In genomic region chr1:109045595-109045994, GRCh38 we compare ENCODE assay signal across 38 cellular contexts.
"Had no signal": no experiment of that assay in that cellular context is flagged by ENCODE, and none has a peak within 500 bp of the region (broad histone marks: within the 10 kb centered on the region; RNA-seq: fewer than 3 reads in every experiment).

No MANE protein-coding gene starts in this region.

- DNase-seq: activated effector memory CD4-positive, alpha-beta T cell treated with anti-CD3 and anti-CD28 coated beads, Interleukin-2, amount 50 U/mL, for 16 hours; activated effector memory CD4-positive, alpha-beta T cell treated with Interleukin-2 at 50 U/mL for 16 hours; activated gamma-delta T cell; activated gamma-delta T cell treated with Interleukin-2 at 50 U/mL for 16 hours; activated naive CD4-positive, alpha-beta T cell; activated naive CD4-positive, alpha-beta T cell treated with anti-CD3 and anti-CD28 coated beads for 36 hours; activated naive CD4-positive, alpha-beta T cell treated with anti-CD3 and anti-CD28 coated beads, Interleukin-2, amount 10 ng/mL, durations not matched to agents 7 days and 5 days; activated naive CD4-positive, alpha-beta T cell treated with anti-CD3 and anti-CD28 coated beads, Interleukin-2, amount 50 U/mL, for 16 hours; activated naive CD4-positive, alpha-beta T cell treated with Interleukin-2 at 50 U/mL for 16 hours; activated naive CD8-positive, alpha-beta T cell treated with anti-CD3 and anti-CD28 coated beads for 36 hours; activated naive CD8-positive, alpha-beta T cell treated with anti-CD3 and anti-CD28 coated beads, Interleukin-2, amount 10 ng/mL, durations not matched to agents 7 days and 5 days; activated naive CD8-positive, alpha-beta T cell treated with anti-CD3 and anti-CD28 coated beads, Interleukin-2, amount 50 U/mL, for 24 hours; activated T-cell treated with anti-CD3 and anti-CD28 coated beads, Interleukin-2, amount 50 U/mL, for 1 hour; activated T-cell treated with anti-CD3 and anti-CD28 coated beads, Interleukin-2, amount 50 U/mL, for 24 hours; activated T-cell treated with anti-CD3 and anti-CD28 coated beads, Interleukin-2, amount 50 U/mL, for 4 hours; activated T-cell treated with anti-CD3 and anti-CD28 coated beads, Interleukin-2, amount 50 U/mL, for 48 hours; activated T-cell treated with anti-CD3 and anti-CD28 coated beads, Interleukin-2, amount 50 U/mL, for 72 hours; amniotic stem cell; amygdala; anterior cingulate cortex; aorta; body of pancreas; brain microvascular endothelial cell; caudate nucleus; central memory CD4-positive, alpha-beta T cell; cerebellar nuclear complex had no signal

- H3K4me3 Mint-ChIP-seq: activated naive CD4-positive, alpha-beta T cell treated with anti-CD3 and anti-CD28 coated beads for 36 hours; activated naive CD4-positive, alpha-beta T cell treated with anti-CD3 and anti-CD28 coated beads, Interleukin-2, amount 10 ng/mL, durations not matched to agents 7 days and 5 days; activated naive CD4-positive, alpha-beta T cell treated with anti-CD3 and anti-CD28 coated beads, Interleukin-2, amount 50 U/mL, for 24 hours; activated naive CD8-positive, alpha-beta T cell; activated naive CD8-positive, alpha-beta T cell treated with anti-CD3 and anti-CD28 coated beads for 36 hours; activated naive CD8-positive, alpha-beta T cell treated with anti-CD3 and anti-CD28 coated beads, Interleukin-2, amount 10 ng/mL, durations not matched to agents 7 days and 5 days; activated naive CD8-positive, alpha-beta T cell treated with anti-CD3 and anti-CD28 coated beads, Interleukin-2, amount 50 U/mL, for 24 hours; activated T-cell treated with anti-CD3 and anti-CD28 coated beads, Interleukin-2, amount 50 U/mL, for 24 hours; activated T-cell treated with anti-CD3 and anti-CD28 coated beads, Interleukin-2, amount 50 U/mL, for 4 hours; activated T-cell treated with anti-CD3 and anti-CD28 coated beads, Interleukin-2, amount 50 U/mL, for 72 hours; activated T-helper 1 cell treated with anti-CD3 and anti-CD28 coated beads, Interleukin-12 subunit alpha, Interleukin-12 subunit beta, Interleukin-2, Interleukin-4 antibody, amounts not matched to agents 30 ng/mL and 10 ng/mL and 1 ng/mL, durations not matched to agents 14 hours and 24 hours and 36 hours; activated T-helper 17 cell treated with anti-CD3 and anti-CD28 coated beads, Interleukin-2, amount 50 U/mL, for 72 hours; central memory CD8-positive, alpha-beta T cell had no signal

- H3K36me3 Mint-ChIP-seq: activated naive CD4-positive, alpha-beta T cell treated with anti-CD3 and anti-CD28 coated beads, Interleukin-2, amount 10 ng/mL, durations not matched to agents 7 days and 5 days; activated naive CD4-positive, alpha-beta T cell treated with anti-CD3 and anti-CD28 coated beads, Interleukin-2, amount 50 U/mL, for 24 hours; activated naive CD4-positive, alpha-beta T cell treated with anti-CD3 and anti-CD28 coated beads, Interleukin-2, amount 50 U/mL, for 72 hours; activated naive CD8-positive, alpha-beta T cell; activated naive CD8-positive, alpha-beta T cell treated with anti-CD3 and anti-CD28 coated beads for 36 hours; activated naive CD8-positive, alpha-beta T cell treated with anti-CD3 and anti-CD28 coated beads, Interleukin-2, amount 10 ng/mL, durations not matched to agents 7 days and 5 days; brain had no signal

- H3K27me3 Mint-ChIP-seq: activated naive CD4-positive, alpha-beta T cell treated with anti-CD3 and anti-CD28 coated beads, Interleukin-2, amount 50 U/mL, for 24 hours; activated naive CD8-positive, alpha-beta T cell treated with anti-CD3 and anti-CD28 coated beads for 36 hours; activated naive CD8-positive, alpha-beta T cell treated with anti-CD3 and anti-CD28 coated beads, Interleukin-2, amount 50 U/mL, for 24 hours; activated T-helper 17 cell treated with anti-CD3 and anti-CD28 coated beads, Interleukin-2, amount 50 U/mL, for 72 hours; central memory CD8-positive, alpha-beta T cell had no signal

- H3K36me3 ChIP-seq: adrenal gland, ascending aorta, brain microvascular endothelial cell, breast epithelium, cardiac muscle cell had no signal

- H3K9me3 ChIP-seq: adrenal gland, ascending aorta, body of pancreas, breast epithelium had no signal

- H3K27ac ChIP-seq: adrenal gland, ascending aorta, body of pancreas, brain microvascular endothelial cell, breast epithelium, cardiac muscle cell had no signal

- H3K9me3 Mint-ChIP-seq: activated naive CD4-positive, alpha-beta T cell treated with anti-CD3 and anti-CD28 coated beads for 36 hours; activated naive CD4-positive, alpha-beta T cell treated with anti-CD3 and anti-CD28 coated beads, Interleukin-2, amount 10 ng/mL, durations not matched to agents 7 days and 5 days; activated naive CD4-positive, alpha-beta T cell treated with anti-CD3 and anti-CD28 coated beads, Interleukin-2, amount 50 U/mL, for 24 hours; activated naive CD4-positive, alpha-beta T cell treated with anti-CD3 and anti-CD28 coated beads, Interleukin-2, amount 50 U/mL, for 72 hours; activated naive CD8-positive, alpha-beta T cell treated with anti-CD3 and anti-CD28 coated beads for 36 hours; activated naive CD8-positive, alpha-beta T cell treated with anti-CD3 and anti-CD28 coated beads, Interleukin-2, amount 10 ng/mL, durations not matched to agents 7 days and 5 days; activated naive CD8-positive, alpha-beta T cell treated with anti-CD3 and anti-CD28 coated beads, Interleukin-2, amount 50 U/mL, for 24 hours; activated T-cell treated with anti-CD3 and anti-CD28 coated beads, Interleukin-2, amount 50 U/mL, for 24 hours; activated T-cell treated with anti-CD3 and anti-CD28 coated beads, Interleukin-2, amount 50 U/mL, for 4 hours; activated T-cell treated with anti-CD3 and anti-CD28 coated beads, Interleukin-2, amount 50 U/mL, for 72 hours; activated T-helper 1 cell treated with anti-CD3 and anti-CD28 coated beads, Interleukin-12 subunit alpha, Interleukin-12 subunit beta, Interleukin-2, Interleukin-4 antibody, amounts not matched to agents 30 ng/mL and 10 ng/mL and 1 ng/mL, durations not matched to agents 14 hours and 24 hours and 36 hours; activated T-helper 17 cell treated with anti-CD3 and anti-CD28 coated beads, Interleukin-2, amount 50 U/mL, for 72 hours; activated T-helper 2 cell treated with anti-CD3 and anti-CD28 coated beads, Interferon-gamma antibody, Interleukin-2, Interleukin-4, amounts not matched to agents 10 μg/mL and 5 μg/mL and 100 μg/mL, durations not matched to agents 14 hours and 24 hours and 36 hours; brain; central memory CD8-positive, alpha-beta T cell had no signal

- H3K4me1 ChIP-seq: ascending aorta, breast epithelium had no signal

- H3K4me1 Mint-ChIP-seq: activated T-helper 17 cell treated with anti-CD3 and anti-CD28 coated beads, Interleukin-2, amount 50 U/mL, for 72 hours had no signal

- H3K4me3 ChIP-seq: adrenal gland, ascending aorta, body of pancreas, breast epithelium, cardiac muscle cell had no signal

- H3K27ac Mint-ChIP-seq: activated naive CD4-positive, alpha-beta T cell treated with anti-CD3 and anti-CD28 coated beads for 36 hours; activated naive CD4-positive, alpha-beta T cell treated with anti-CD3 and anti-CD28 coated beads, Interleukin-2, amount 10 ng/mL, durations not matched to agents 7 days and 5 days; activated naive CD4-positive, alpha-beta T cell treated with anti-CD3 and anti-CD28 coated beads, Interleukin-2, amount 50 U/mL, for 24 hours; activated naive CD4-positive, alpha-beta T cell treated with anti-CD3 and anti-CD28 coated beads, Interleukin-2, amount 50 U/mL, for 72 hours; activated naive CD8-positive, alpha-beta T cell; activated naive CD8-positive, alpha-beta T cell treated with anti-CD3 and anti-CD28 coated beads for 36 hours; activated naive CD8-positive, alpha-beta T cell treated with anti-CD3 and anti-CD28 coated beads, Interleukin-2, amount 10 ng/mL, durations not matched to agents 7 days and 5 days; activated naive CD8-positive, alpha-beta T cell treated with anti-CD3 and anti-CD28 coated beads, Interleukin-2, amount 50 U/mL, for 24 hours; activated T-cell treated with anti-CD3 and anti-CD28 coated beads, Interleukin-2, amount 50 U/mL, for 24 hours; activated T-cell treated with anti-CD3 and anti-CD28 coated beads, Interleukin-2, amount 50 U/mL, for 72 hours; activated T-helper 1 cell treated with anti-CD3 and anti-CD28 coated beads, Interleukin-12 subunit alpha, Interleukin-12 subunit beta, Interleukin-2, Interleukin-4 antibody, amounts not matched to agents 30 ng/mL and 10 ng/mL and 1 ng/mL, durations not matched to agents 14 hours and 24 hours and 36 hours; activated T-helper 17 cell treated with anti-CD3 and anti-CD28 coated beads, Interleukin-2, amount 50 U/mL, for 72 hours; activated T-helper 2 cell treated with anti-CD3 and anti-CD28 coated beads, Interferon-gamma antibody, Interleukin-2, Interleukin-4, amounts not matched to agents 10 μg/mL and 5 μg/mL and 100 μg/mL, durations not matched to agents 14 hours and 24 hours and 36 hours; brain had no signal

- H3K27me3 ChIP-seq: adrenal gland, ascending aorta, body of pancreas, brain microvascular endothelial cell, breast epithelium, cardiac muscle cell had no signal
